8 cellular contexts compared by ENCODE assay signal in genomic region chr9:110256392-110257096, GRCh38. TPM values are rescaled to one million over a fixed set of nuclear protein-coding genes. Genes with fewer than 3 reads are reported as not detected.
DNase-seq lines count a peak whose midpoint lies in the region; ATAC-seq lines count a peak whose summit lies in the region.

Gene TXN, minus strand, starts transcription at chr9:110256507. Its CDS starts 72 bp downstream, at chr9:110256435.

- ATAC-seq in GM19467 (IDR thresholded peaks at IDR 0.05; ENCODE audit: unreplicated experiment) = peak; percentile 70

- DNase-seq in CMK (ENCODE audit: low read depth) = peak; percentile 67
- DNase-seq in HPDE6-E6E7 (ENCODE audit: extremely low spot score) = peak; percentile 74
- DNase-seq in NOMO-1 (lab: John Stamatoyannopoulos, UW; ENCODE audit: unreplicated experiment in 2 of 2) = peak; percentile 93 to 95
- peak; percentile 63 to 72 (median 65) for DNase-seq in effector memory CD4-positive, alpha-beta T cell
- DNase-seq in mesenchymal stem cell = peak; percentile 95
- peak; percentile 74 for DNase-seq in stimulated activated CD8-positive, alpha-beta memory T cell treated with anti-CD3 and anti-CD28 coated beads, Interleukin-12 subunit alpha, Interleukin-12 subunit beta, amount 100 ng/mL, for 24 hours (ENCODE audit: extremely low read depth)

- peak within 1 kb of the TSS; percentile 97 for H3K9ac ChIP-seq in mesenchymal stem cell (ENCODE audit: low read length)

- peaks cover 1% of the 10 kb centered on the region for H3K79me1 ChIP-seq in mesenchymal stem cell (replicated peaks; ENCODE audit: low read length, poor library complexity, severe bottlenecking)

- H3K23ac ChIP-seq in mesenchymal stem cell (ENCODE audit: low read length in 2 of 2) = peak within 1 kb of the TSS in 1 of 2 experiments; percentile 75

- CTCF ChIA-PET in activated CD8-positive, alpha-beta memory T cell treated with anti-CD3 and anti-CD28 coated beads for 36 hours (lab: Charles Lee) = interaction anchor here (0.6 to 0.7 kb wide), 2 partner anchors 89 to 431 kb away, joined by 3 read pairs; no protein-coding TSS in a partner anchor

- H3K27ac ChIP-seq in effector memory CD4-positive, alpha-beta T cell (ENCODE audit: insufficient read depth, low read length, poor library complexity, severe bottlenecking) = peak within 1 kb of the TSS; percentile 57
- H3K27ac ChIP-seq in mesenchymal stem cell (ENCODE audit: low read length, poor library complexity, severe bottlenecking) = peak within 1 kb of the TSS; percentile 88

- peaks cover 5% of the 10 kb centered on the region for H3K4me1 ChIP-seq in effector memory CD4-positive, alpha-beta T cell (ENCODE audit: control insufficient read depth, insufficient read depth, low read length, poor library complexity, severe bottlenecking)
- H3K4me1 ChIP-seq in mesenchymal stem cell (ENCODE audit: control insufficient read depth, insufficient read depth, low read depth, low read length) = peaks cover 14% of the 10 kb centered on the region

- peak within 1 kb of the TSS; percentile 55 for H2AFZ ChIP-seq in mesenchymal stem cell (ENCODE audit: low read depth, low read length)

- peak within 1 kb of the TSS; percentile 93 for H4K91ac ChIP-seq in mesenchymal stem cell (ENCODE audit: low read length)

- peak within 1 kb of the TSS; percentile 61 to 98 for H3K4ac ChIP-seq in mesenchymal stem cell (ENCODE audit: low read depth in 1 of 2, low read length in 2 of 2)

- peak within 1 kb of the TSS; percentile 90 for H4K8ac ChIP-seq in mesenchymal stem cell (ENCODE audit: low read length)

- H2BK15ac ChIP-seq in mesenchymal stem cell (ENCODE audit: low read depth, poor library complexity, severe bottlenecking) = no peak within 1 kb of the TSS

- H2AK5ac ChIP-seq in mesenchymal stem cell (ENCODE audit: low read length, severe bottlenecking) = no peak within 1 kb of the TSS

- H3K4me2 ChIP-seq in mesenchymal stem cell (ENCODE audit: low read length, poor library complexity, severe bottlenecking) = peak within 1 kb of the TSS; percentile 52

- peak within 1 kb of the TSS; percentile 82 for H3K4me3 ChIP-seq in effector memory CD4-positive, alpha-beta T cell (ENCODE audit: insufficient read depth, low read depth, low read length, poor library complexity, severe bottlenecking)
- peak within 1 kb of the TSS; percentile 82 to 93 for H3K4me3 ChIP-seq in mesenchymal stem cell (ENCODE audit: insufficient read depth in 1 of 2, low read depth in 1 of 2, low read length in 2 of 2)

- POLR2A ChIA-PET in activated CD8-positive, alpha-beta memory T cell treated with anti-CD3 and anti-CD28 coated beads for 36 hours (lab: Charles Lee) = interaction anchor here (0.6 to 1.2 kb wide), 7 partner anchors 9 to 1032 kb away, joined by 3 to 12 read pairs (median 3); no protein-coding TSS in a partner anchor

- H2BK12ac ChIP-seq in mesenchymal stem cell (ENCODE audit: low read length in 2 of 2) = peak within 1 kb of the TSS; percentile 67 to 76

- H2BK120ac ChIP-seq in mesenchymal stem cell (ENCODE audit: low read depth, low read length) = peak within 1 kb of the TSS; percentile 85

- peak within 1 kb of the TSS; percentile 15 for H2BK5ac ChIP-seq in mesenchymal stem cell (ENCODE audit: low read depth, low read length, poor library complexity, severe bottlenecking)

- no peaks in the 10 kb centered on the region for H3K9me3 ChIP-seq in effector memory CD4-positive, alpha-beta T cell (ENCODE audit: control insufficient read depth, low read length)
- H3K9me3 ChIP-seq in mesenchymal stem cell (ENCODE audit: control insufficient read depth, low read length) = no peaks in the 10 kb centered on the region

- WGBS in mesenchymal stem cell = under 1% methylated on average over 64 of the region's 64 CpGs

- peak within 1 kb of the TSS in 1 of 2 experiments; percentile 98 for H3K14ac ChIP-seq in mesenchymal stem cell (ENCODE audit: low read length in 2 of 2)

- no peaks in the 10 kb centered on the region for H3K27me3 ChIP-seq in effector memory CD4-positive, alpha-beta T cell (replicated peaks; ENCODE audit: control insufficient read depth, insufficient read depth, low read length, poor library complexity, severe bottlenecking)
- no peaks in the 10 kb centered on the region for H3K27me3 ChIP-seq in mesenchymal stem cell (ENCODE audit: control insufficient read depth in 1 of 2, insufficient read depth in 1 of 2, low read length in 2 of 2)

- peak within 1 kb of the TSS; percentile 68 to 95 for H3K18ac ChIP-seq in mesenchymal stem cell (ENCODE audit: low read depth in 1 of 2, low read length in 2 of 2)

- H3K36me3 ChIP-seq in effector memory CD4-positive, alpha-beta T cell (ENCODE audit: control insufficient read depth, insufficient read depth, low read length) = no peaks in the 10 kb centered on the region
- no peaks in the 10 kb centered on the region for H3K36me3 ChIP-seq in mesenchymal stem cell (ENCODE audit: control insufficient read depth in 1 of 2, insufficient read depth in 2 of 2, low read depth in 1 of 2, low read length in 2 of 2)

RNA-seq across cellular contexts. Expression of gene TXN, which starts in this region (rescaled TPM):
- 100 to 1,000 TPM; 472 to 486 TPM for total RNA-seq in activated CD8-positive, alpha-beta memory T cell treated with anti-CD3 and anti-CD28 coated beads for 36 hours
- 709 TPM for polyA plus RNA-seq in mesenchymal stem cell (2013, experiment 1 of 2)
- polyA plus RNA-seq in mesenchymal stem cell (2013, experiment 2 of 2) = 737 TPM

Comparison
In these comparisons a context has a peak if more than half of its experiments do, and no peak if none do; other contexts are left out.
1. Peak in every context shown above with its lines: DNase-seq, ATAC-seq, H3K4me3 ChIP-seq and H3K27ac ChIP-seq.